In the genomic region with DNA sequence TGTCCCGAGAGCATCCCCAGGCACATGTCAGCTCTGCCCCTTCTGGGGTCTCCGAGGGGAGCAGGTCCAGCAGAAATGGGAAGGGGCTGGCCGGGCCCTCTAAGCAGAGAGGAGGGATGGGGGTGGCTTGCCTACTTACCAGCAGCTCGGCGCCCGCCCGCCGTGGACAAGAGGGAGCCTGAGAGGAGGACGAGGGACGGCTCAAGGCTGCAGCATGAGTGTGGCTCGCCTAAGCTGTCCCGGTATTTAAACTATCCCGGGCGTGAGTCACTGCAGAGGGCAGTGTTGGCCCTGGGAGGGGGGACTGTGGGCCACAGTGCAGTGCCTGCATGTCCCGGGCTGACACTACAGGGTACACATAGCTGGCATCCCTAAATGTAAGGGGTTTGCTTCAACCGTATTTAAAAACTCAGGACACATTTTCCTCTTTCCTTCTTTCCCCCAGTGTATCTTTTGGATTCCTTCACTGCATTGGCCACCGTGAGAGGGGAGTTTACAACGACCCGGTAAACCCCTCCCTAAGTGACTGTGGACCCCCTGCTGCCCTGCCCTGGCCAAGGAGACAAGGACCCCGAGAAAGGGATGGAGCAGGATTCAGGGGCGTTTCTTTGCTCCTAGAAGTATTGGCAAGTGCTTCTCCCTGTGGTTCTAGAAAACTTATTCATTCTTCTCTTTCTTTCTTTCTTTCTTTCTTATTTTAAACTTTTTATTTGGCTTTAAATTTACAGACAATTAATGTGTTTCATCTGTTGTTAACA, we compare ENCODE assay signal across 11 cellular contexts. TPM values are rescaled to one million over a fixed set of nuclear protein-coding genes. Genes with fewer than 3 reads are reported as not detected.
DNase-seq lines count a peak whose midpoint lies in the region; ATAC-seq and TF ChIP-seq lines count a peak whose summit lies in the region.
"Had no signal": no experiment of that assay in that cellular context is flagged by ENCODE, and none has a peak within 500 bp of the region (broad histone marks: within the 10 kb centered on the region; RNA-seq: fewer than 3 reads in every experiment).

A gene (minus strand): TSS at position 222 of the 758 bp plus-strand sequence. CDS start 8,700 bp downstream, outside the sequence.

- H3K9me3 Mint-ChIP-seq in chondrocyte (ENCODE audit: low read depth): no peaks in the 10 kb centered on the region
- H3K9me3 Mint-ChIP-seq: memory B cell had no signal

- peak within 1 kb of the TSS; percentile 42 for H3K4me3 ChIP-seq in AG09309 (ENCODE audit: control insufficient read depth, low read depth, low read length)

- H3K4me1 Mint-ChIP-seq in chondrocyte (ENCODE audit: low read depth): peaks cover 29% of the 10 kb centered on the region
- H3K4me1 Mint-ChIP-seq: memory B cell had no signal

- no peak within 1 kb of the TSS for H3K4me3 Mint-ChIP-seq in chondrocyte (ENCODE audit: unreplicated experiment)
- H3K4me3 Mint-ChIP-seq: memory B cell had no signal

- DNase-seq in AG09309 (ENCODE audit: low read depth) (no peak), HuH-7.5 (ENCODE audit: low spot score) (peak; percentile 51), chondrocyte (ENCODE audit: low spot score) (peak; percentile 93), left lobe of liver (ENCODE audit: low spot score) (no peak), cortex of kidney (lab: John Stamatoyannopoulos, UW) (no peak), NAMALWA (ENCODE audit: low spot score) (no peak)
- DNase-seq in activated effector memory CD4-positive, alpha-beta T cell treated with Interleukin-2 at 50 U/mL for 16 hours: no peak
- DNase-seq: Karpas-422, SW 1271 had no signal

- H3K27me3 Mint-ChIP-seq in chondrocyte (ENCODE audit: low read depth): peaks cover 25% of the 10 kb centered on the region

- TF ChIP-seq CTCF in AG09309 (IDR thresholded peaks at IDR 0.05; ENCODE audit: control insufficient read depth, insufficient read depth, low read depth, low read length, missing control alignments): no peak
- TF ChIP-seq CTCF in chondrocyte (IDR thresholded peaks at IDR 0.05): peak; percentile 48

- H3K36me3 Mint-ChIP-seq in chondrocyte (ENCODE audit: low read depth): no peaks in the 10 kb centered on the region
- H3K36me3 Mint-ChIP-seq: memory B cell had no signal

- H3K27ac Mint-ChIP-seq in chondrocyte (ENCODE audit: unreplicated experiment): no peak within 1 kb of the TSS
- H3K27ac Mint-ChIP-seq: memory B cell had no signal

- peak; percentile 79 for ATAC-seq in left lobe of liver
- ATAC-seq in GM19328 (IDR thresholded peaks at IDR 0.05; ENCODE audit: unreplicated experiment): no peak

RNA-seq across cellular contexts. Expression of the gene that starts here (rescaled TPM):
- total RNA-seq in chondrocyte (0.18 to 1.7 TPM (median 0.22 TPM) in 3 replicates), left lobe of liver (not detected)

Comparison
In these comparisons a context has a peak if more than half of its experiments do, and no peak if none do; other contexts are left out.
1. Peak in ATAC-seq in left lobe of liver; RNA of the gene not detected or under 1 TPM.
2. DNase-seq: peak in HuH-7.5 (single experiment) and chondrocyte (single experiment); none in AG09309 (single experiment), left lobe of liver (single experiment), activated effector memory CD4-positive, alpha-beta T cell treated with Interleukin-2 at 50 U/mL for 16 hours (single experiment), cortex of kidney (single experiment) and NAMALWA (single experiment).